9 cellular contexts compared by ENCODE assay signal in genomic region chr6:160102956-160103824, GRCh38. TPM values are rescaled to one million over a fixed set of nuclear protein-coding genes. Genes with fewer than 3 reads are reported as not detected.
DNase-seq lines count a peak whose midpoint lies in the region; ATAC-seq and TF ChIP-seq lines count a peak whose summit lies in the region.
"Had no signal": no experiment of that assay in that cellular context is flagged by ENCODE, and none has a peak within 500 bp of the region (broad histone marks: within the 10 kb centered on the region; RNA-seq: fewer than 3 reads in every experiment).

No MANE protein-coding gene starts in this region.

- H3K36me3 ChIP-seq in Caco-2 (ENCODE audit: control insufficient read depth, insufficient read depth, low read length): peaks cover 1% of the 10 kb centered on the region

- no peaks in the 10 kb centered on the region for H3K4me1 Mint-ChIP-seq in Caco-2 (ENCODE audit: low read depth, unreplicated experiment)
- H3K4me1 Mint-ChIP-seq in stimulated activated naive B cell treated with anti-CD40 and anti-IgM and Interleukin-4, amounts not matched to agents 10 μg/mL and 1 μg/mL and 100 μg/mL, for 72 hours: no peaks in the 10 kb centered on the region

- no peak overlapping the region for H3K27ac Mint-ChIP-seq in Caco-2 (ENCODE audit: unreplicated experiment)
- no peak overlapping the region for H3K27ac Mint-ChIP-seq in stimulated activated naive B cell treated with anti-CD40 and anti-IgM and Interleukin-4, amounts not matched to agents 10 μg/mL and 1 μg/mL and 100 μg/mL, for 72 hours

- peak; percentile 49 to 60 for ATAC-seq in stimulated activated naive B cell treated with anti-CD40 and anti-IgM and Interleukin-4, amounts not matched to agents 10 μg/mL and 1 μg/mL and 100 μg/mL, for 72 hours (replicated peaks)
- ATAC-seq in GM18873 (IDR thresholded peaks at IDR 0.05; ENCODE audit: low FRiP score, unreplicated experiment): no peak

- BruUV-seq in Caco-2 (replicated peaks; lab: Mats Ljungman, UMichigan): no TSS peak

- H3K4me3 ChIP-seq in Caco-2 (ENCODE audit: low read depth, low read length) (no peak overlapping the region), fibroblast of mammary gland (ENCODE audit: control insufficient read depth, low read depth, low read length) (no peak overlapping the region)

- TF ChIP-seq CTCF in Caco-2 (IDR thresholded peaks at IDR 0.05; ENCODE audit: insufficient read depth in 1 of 2, low read depth in 1 of 2, low read length in 1 of 2, severe bottlenecking in 1 of 2, unreplicated experiment in 1 of 2) (peak; percentile 12 to 36), fibroblast of mammary gland (conservative IDR thresholded peaks at IDR 0.05; ENCODE audit: control insufficient read depth, insufficient read depth, low read depth, low read length) (peak; percentile 60)

- H3K4me3 Mint-ChIP-seq in Caco-2 (ENCODE audit: unreplicated experiment): no peak overlapping the region
- no peak overlapping the region for H3K4me3 Mint-ChIP-seq in stimulated activated naive B cell treated with anti-CD40 and anti-IgM and Interleukin-4, amounts not matched to agents 10 μg/mL and 1 μg/mL and 100 μg/mL, for 72 hours

- H3K4me1 ChIP-seq in Caco-2: no peaks in the 10 kb centered on the region

- no peaks in the 10 kb centered on the region for H3K9me3 Mint-ChIP-seq in Caco-2 (ENCODE audit: unreplicated experiment)
- H3K9me3 Mint-ChIP-seq in stimulated activated naive B cell treated with anti-CD40 and anti-IgM and Interleukin-4, amounts not matched to agents 10 μg/mL and 1 μg/mL and 100 μg/mL, for 72 hours: no peaks in the 10 kb centered on the region

- POLR2A ChIA-PET in Caco-2 (lab: Charles Lee): no interaction called here

- H3K27me3 Mint-ChIP-seq in Caco-2 (ENCODE audit: insufficient read depth, unreplicated experiment): no peaks in the 10 kb centered on the region
- no peaks in the 10 kb centered on the region for H3K27me3 Mint-ChIP-seq in stimulated activated naive B cell treated with anti-CD40 and anti-IgM and Interleukin-4, amounts not matched to agents 10 μg/mL and 1 μg/mL and 100 μg/mL, for 72 hours

- CTCF ChIA-PET in Caco-2 (lab: Charles Lee): no interaction called here

- H3K9me3 ChIP-seq in Caco-2: no peaks in the 10 kb centered on the region
- H3K9me3 ChIP-seq: neutrophil had no signal

- H3K36me3 Mint-ChIP-seq in Caco-2 (ENCODE audit: insufficient read depth, unreplicated experiment): peaks cover 79% of the 10 kb centered on the region
- peaks cover 52 to 80% of the 10 kb centered on the region in 2 donors for H3K36me3 Mint-ChIP-seq in stimulated activated naive B cell treated with anti-CD40 and anti-IgM and Interleukin-4, amounts not matched to agents 10 μg/mL and 1 μg/mL and 100 μg/mL, for 72 hours

- intact Hi-C loops in Caco-2 (cut with micrococcal nuclease; ENCODE audit: unreplicated experiment): loop anchor here (1.0 kb wide), 2 partner anchors 15 to 240 kb away; no protein-coding TSS in a partner anchor

- H3K27me3 ChIP-seq in Caco-2 (replicated peaks; ENCODE audit: control insufficient read depth, insufficient read depth, low read length): no peaks in the 10 kb centered on the region
- H3K27me3 ChIP-seq: neutrophil had no signal

- DNase-seq in Caco-2: peak in 1 of 2 experiments; percentile 28
- DNase-seq in H4 (ENCODE audit: low spot score): peak; percentile 21
- DNase-seq in SHP77 treated with DMSO at 0.1 percent for 48 hours (lab: John Stamatoyannopoulos, UW): peak; percentile 7
- peak; percentile 54 for DNase-seq in fibroblast of mammary gland (ENCODE audit: low read depth)
- no peak for DNase-seq in stimulated activated naive B cell treated with anti-CD40 and anti-IgM and Interleukin-4, amounts not matched to agents 10 μg/mL and 1 μg/mL and 100 μg/mL, for 72 hours
- no peak for DNase-seq in NCI-H1930 (lab: John Stamatoyannopoulos, UW)
- no peak for DNase-seq in activated CD4-positive, CD25-positive, alpha-beta regulatory T cell (lab: John Stamatoyannopoulos, UW)

RNA-seq across cellular contexts. Expression of gene SLC22A1, which starts 18.4 kb away (rescaled TPM):
- 1.5 and 2.0 TPM in 2 replicates for total RNA-seq in Caco-2 (2022)
- total RNA-seq in H4 (2014; rRNA removed; shearing (Covaris generic)): not detected in 2 replicates

Comparison
In these comparisons a context has a peak if more than half of its experiments do, and no peak if none do; other contexts are left out.
1. DNase-seq: peak in H4 (single experiment), SHP77 treated with DMSO at 0.1 percent for 48 hours (single experiment) and fibroblast of mammary gland (single experiment); none in stimulated activated naive B cell treated with anti-CD40 and anti-IgM and Interleukin-4, amounts not matched to agents 10 μg/mL and 1 μg/mL and 100 μg/mL, for 72 hours (single experiment), NCI-H1930 (0 of 2) and activated CD4-positive, CD25-positive, alpha-beta regulatory T cell (0 of 4).